ENCODE assay signal across 1 cellular context in the genomic region with DNA sequence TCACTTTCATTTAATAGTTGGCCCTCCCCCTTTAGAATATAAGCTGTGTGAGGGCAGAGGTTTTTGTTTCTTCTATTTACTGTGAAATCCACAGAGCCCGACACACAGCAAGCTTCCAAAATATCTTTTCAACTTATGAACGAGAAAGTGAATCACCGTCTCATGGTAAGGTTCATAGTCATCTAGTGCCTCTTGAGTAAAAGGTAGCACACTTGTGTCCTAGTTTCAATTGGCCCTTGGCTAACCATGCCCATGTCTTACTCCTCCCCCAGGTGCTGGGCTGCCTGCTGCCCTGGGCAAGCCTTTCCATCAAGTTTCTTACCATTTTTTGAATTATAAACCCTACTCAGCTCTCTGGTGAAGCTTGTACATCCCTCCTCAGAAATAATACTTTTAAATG.
TF ChIP-seq lines count a peak whose summit lies in the region.

No MANE protein-coding gene starts in this region.

TF ChIP-seq in GM23338, 12 proteins besides CTCF, POLR2A, EP300 and RAD21 (continued from another document):
- TF ChIP-seq, protein P1, sequence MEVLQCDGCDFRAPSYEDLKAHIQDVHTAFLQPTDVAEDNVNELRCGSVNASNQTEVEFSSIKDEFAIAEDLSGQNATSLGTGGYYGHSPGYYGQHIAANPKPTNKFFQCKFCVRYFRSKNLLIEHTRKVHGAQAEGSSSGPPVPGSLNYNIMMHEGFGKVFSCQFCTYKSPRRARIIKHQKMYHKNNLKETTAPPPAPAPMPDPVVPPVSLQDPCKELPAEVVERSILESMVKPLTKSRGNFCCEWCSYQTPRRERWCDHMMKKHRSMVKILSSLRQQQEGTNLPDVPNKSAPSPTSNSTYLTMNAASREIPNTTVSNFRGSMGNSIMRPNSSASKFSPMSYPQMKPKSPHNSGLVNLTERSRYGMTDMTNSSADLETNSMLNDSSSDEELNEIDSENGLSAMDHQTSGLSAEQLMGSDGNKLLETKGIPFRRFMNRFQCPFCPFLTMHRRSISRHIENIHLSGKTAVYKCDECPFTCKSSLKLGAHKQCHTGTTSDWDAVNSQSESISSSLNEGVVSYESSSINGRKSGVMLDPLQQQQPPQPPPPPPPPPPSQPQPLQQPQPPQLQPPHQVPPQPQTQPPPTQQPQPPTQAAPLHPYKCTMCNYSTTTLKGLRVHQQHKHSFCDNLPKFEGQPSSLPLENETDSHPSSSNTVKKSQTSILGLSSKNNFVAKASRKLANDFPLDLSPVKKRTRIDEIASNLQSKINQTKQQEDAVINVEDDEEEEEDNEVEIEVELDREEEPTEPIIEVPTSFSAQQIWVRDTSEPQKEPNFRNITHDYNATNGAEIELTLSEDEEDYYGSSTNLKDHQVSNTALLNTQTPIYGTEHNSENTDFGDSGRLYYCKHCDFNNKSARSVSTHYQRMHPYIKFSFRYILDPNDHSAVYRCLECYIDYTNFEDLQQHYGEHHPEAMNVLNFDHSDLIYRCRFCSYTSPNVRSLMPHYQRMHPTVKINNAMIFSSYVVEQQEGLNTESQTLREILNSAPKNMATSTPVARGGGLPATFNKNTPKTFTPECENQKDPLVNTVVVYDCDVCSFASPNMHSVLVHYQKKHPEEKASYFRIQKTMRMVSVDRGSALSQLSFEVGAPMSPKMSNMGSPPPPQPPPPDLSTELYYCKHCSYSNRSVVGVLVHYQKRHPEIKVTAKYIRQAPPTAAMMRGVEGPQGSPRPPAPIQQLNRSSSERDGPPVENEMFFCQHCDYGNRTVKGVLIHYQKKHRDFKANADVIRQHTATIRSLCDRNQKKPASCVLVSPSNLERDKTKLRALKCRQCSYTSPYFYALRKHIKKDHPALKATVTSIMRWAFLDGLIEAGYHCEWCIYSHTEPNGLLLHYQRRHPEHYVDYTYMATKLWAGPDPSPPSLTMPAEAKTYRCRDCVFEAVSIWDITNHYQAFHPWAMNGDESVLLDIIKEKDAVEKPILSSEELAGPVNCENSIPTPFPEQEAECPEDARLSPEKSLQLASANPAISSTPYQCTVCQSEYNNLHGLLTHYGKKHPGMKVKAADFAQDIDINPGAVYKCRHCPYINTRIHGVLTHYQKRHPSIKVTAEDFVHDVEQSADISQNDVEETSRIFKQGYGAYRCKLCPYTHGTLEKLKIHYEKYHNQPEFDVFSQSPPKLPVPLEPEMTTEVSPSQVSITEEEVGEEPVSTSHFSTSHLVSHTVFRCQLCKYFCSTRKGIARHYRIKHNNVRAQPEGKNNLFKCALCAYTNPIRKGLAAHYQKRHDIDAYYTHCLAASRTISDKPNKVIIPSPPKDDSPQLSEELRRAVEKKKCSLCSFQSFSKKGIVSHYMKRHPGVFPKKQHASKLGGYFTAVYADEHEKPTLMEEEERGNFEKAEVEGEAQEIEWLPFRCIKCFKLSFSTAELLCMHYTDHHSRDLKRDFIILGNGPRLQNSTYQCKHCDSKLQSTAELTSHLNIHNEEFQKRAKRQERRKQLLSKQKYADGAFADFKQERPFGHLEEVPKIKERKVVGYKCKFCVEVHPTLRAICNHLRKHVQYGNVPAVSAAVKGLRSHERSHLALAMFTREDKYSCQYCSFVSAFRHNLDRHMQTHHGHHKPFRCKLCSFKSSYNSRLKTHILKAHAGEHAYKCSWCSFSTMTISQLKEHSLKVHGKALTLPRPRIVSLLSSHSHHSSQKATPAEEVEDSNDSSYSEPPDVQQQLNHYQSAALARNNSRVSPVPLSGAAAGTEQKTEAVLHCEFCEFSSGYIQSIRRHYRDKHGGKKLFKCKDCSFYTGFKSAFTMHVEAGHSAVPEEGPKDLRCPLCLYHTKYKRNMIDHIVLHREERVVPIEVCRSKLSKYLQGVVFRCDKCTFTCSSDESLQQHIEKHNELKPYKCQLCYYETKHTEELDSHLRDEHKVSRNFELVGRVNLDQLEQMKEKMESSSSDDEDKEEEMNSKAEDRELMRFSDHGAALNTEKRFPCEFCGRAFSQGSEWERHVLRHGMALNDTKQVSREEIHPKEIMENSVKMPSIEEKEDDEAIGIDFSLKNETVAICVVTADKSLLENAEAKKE (CRISPR knock-in tag; IDR thresholded peaks at IDR 0.05) = no peak
- TF ChIP-seq JUNB (IDR thresholded peaks at IDR 0.05; ENCODE audit: unreplicated experiment) (no peak), EZH2phosphoT487 (IDR thresholded peaks at IDR 0.05; ENCODE audit: unreplicated experiment) (no peak)
- TF ChIP-seq, protein P2, sequence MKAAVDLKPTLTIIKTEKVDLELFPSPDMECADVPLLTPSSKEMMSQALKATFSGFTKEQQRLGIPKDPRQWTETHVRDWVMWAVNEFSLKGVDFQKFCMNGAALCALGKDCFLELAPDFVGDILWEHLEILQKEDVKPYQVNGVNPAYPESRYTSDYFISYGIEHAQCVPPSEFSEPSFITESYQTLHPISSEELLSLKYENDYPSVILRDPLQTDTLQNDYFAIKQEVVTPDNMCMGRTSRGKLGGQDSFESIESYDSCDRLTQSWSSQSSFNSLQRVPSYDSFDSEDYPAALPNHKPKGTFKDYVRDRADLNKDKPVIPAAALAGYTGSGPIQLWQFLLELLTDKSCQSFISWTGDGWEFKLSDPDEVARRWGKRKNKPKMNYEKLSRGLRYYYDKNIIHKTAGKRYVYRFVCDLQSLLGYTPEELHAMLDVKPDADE (IDR thresholded peaks at IDR 0.05) = no peak
